ENCODE assay signal across 26 cellular contexts in genomic region chr17:34068506-34069035, GRCh38.
"Had no signal": no experiment of that assay in that cellular context is flagged by ENCODE, and none has a peak within 500 bp of the region (broad histone marks: within the 10 kb centered on the region; RNA-seq: fewer than 3 reads in every experiment).

No MANE protein-coding gene starts in this region.

- H3K9me3 Mint-ChIP-seq: activated T-cell treated with anti-CD3 and anti-CD28 coated beads, Interleukin-2, amount 50 U/mL, for 4 hours; activated T-helper 2 cell treated with anti-CD3 and anti-CD28 coated beads, Interferon-gamma antibody, Interleukin-2, Interleukin-4, amounts not matched to agents 10 μg/mL and 5 μg/mL and 100 μg/mL, durations not matched to agents 14 hours and 24 hours and 36 hours; effector memory CD8-positive, alpha-beta T cell; T-helper 1 cell treated with Interleukin-12 subunit alpha and Interleukin-12 subunit beta and Interleukin-4 antibody, amounts not matched to agents 30 μg/mL and 1 μg/mL, for 36 hours had no signal

- H3K4me3 Mint-ChIP-seq: activated B cell treated with CpG ODN at 0.5 μM for 24 hours; activated CD4-positive, alpha-beta T cell treated with anti-CD3 and anti-CD28 coated beads for 36 hours; activated naive CD8-positive, alpha-beta T cell; activated T-cell treated with anti-CD3 and anti-CD28 coated beads, Interleukin-2, amount 50 U/mL, for 4 hours; effector memory CD8-positive, alpha-beta T cell; naive thymus-derived CD4-positive, alpha-beta T cell; neural progenitor cell; T-helper 1 cell treated with Interleukin-12 subunit alpha and Interleukin-12 subunit beta and Interleukin-4 antibody, amounts not matched to agents 30 μg/mL and 1 μg/mL, for 36 hours; type B pancreatic cell had no signal

- H3K27ac ChIP-seq: adrenal gland, ascending aorta, brain microvascular endothelial cell, dorsolateral prefrontal cortex, heart right ventricle, neural progenitor cell, spleen, thoracic aorta had no signal

- H3K36me3 ChIP-seq: adrenal gland, ascending aorta, brain microvascular endothelial cell, heart right ventricle, neural progenitor cell, spleen, thoracic aorta had no signal

- H3K4me1 ChIP-seq: adrenal gland, ascending aorta, heart right ventricle, neural progenitor cell, spleen had no signal

- H3K9me3 ChIP-seq: adrenal gland, ascending aorta, heart right ventricle, thoracic aorta had no signal

- H3K36me3 Mint-ChIP-seq: activated naive CD8-positive, alpha-beta T cell; naive thymus-derived CD4-positive, alpha-beta T cell; neural progenitor cell; type B pancreatic cell had no signal

- H3K4me1 Mint-ChIP-seq: activated B cell treated with CpG ODN at 0.5 μM for 24 hours; activated CD4-positive, alpha-beta T cell treated with anti-CD3 and anti-CD28 coated beads for 36 hours; naive thymus-derived CD4-positive, alpha-beta T cell; neural progenitor cell had no signal

- H3K27me3 Mint-ChIP-seq: activated B cell treated with CpG ODN at 0.5 μM for 24 hours; activated CD4-positive, alpha-beta T cell treated with anti-CD3 and anti-CD28 coated beads for 36 hours; progenitor cell of endocrine pancreas had no signal

- H3K4me3 ChIP-seq: adrenal gland, ascending aorta, dorsolateral prefrontal cortex, heart right ventricle, lung, neural progenitor cell, spleen, thoracic aorta had no signal

- H3K27me3 ChIP-seq: adrenal gland, ascending aorta, brain microvascular endothelial cell, dorsolateral prefrontal cortex, heart right ventricle, neural progenitor cell, spleen had no signal

- DNase-seq: activated B cell treated with CpG ODN at 0.5 μM for 24 hours; activated CD4-positive, alpha-beta T cell treated with anti-CD3 and anti-CD28 coated beads for 36 hours; activated CD4-positive, alpha-beta T cell treated with anti-CD3 and anti-CD28 coated beads, Interleukin-2, amount 50 U/mL, for 4 hours; activated CD8-positive, alpha-beta memory T cell treated with anti-CD3 and anti-CD28 coated beads, Interleukin-2, amount 50 U/mL, for 48 hours; activated naive CD4-positive, alpha-beta T cell; activated T-cell treated with anti-CD3 and anti-CD28 coated beads, Interleukin-2, amount 50 U/mL, for 4 hours; adrenal gland; brain microvascular endothelial cell; effector memory CD8-positive, alpha-beta T cell; heart right ventricle; naive thymus-derived CD4-positive, alpha-beta T cell; retina; spleen; stimulated activated CD4-positive, alpha-beta T cell treated with anti-CD3 and anti-CD28 coated beads, Interleukin-4, amount 100 ng/mL, for 1 hour; stimulated activated naive CD4-positive, alpha-beta T cell; T1000 had no signal

- H3K27ac Mint-ChIP-seq: activated B cell treated with CpG ODN at 0.5 μM for 24 hours; activated CD4-positive, alpha-beta T cell treated with anti-CD3 and anti-CD28 coated beads for 36 hours; activated naive CD8-positive, alpha-beta T cell; activated T-helper 2 cell treated with anti-CD3 and anti-CD28 coated beads, Interferon-gamma antibody, Interleukin-2, Interleukin-4, amounts not matched to agents 10 μg/mL and 5 μg/mL and 100 μg/mL, durations not matched to agents 14 hours and 24 hours and 36 hours; effector memory CD8-positive, alpha-beta T cell; naive thymus-derived CD4-positive, alpha-beta T cell; neural progenitor cell; progenitor cell of endocrine pancreas; T-helper 1 cell treated with Interleukin-12 subunit alpha and Interleukin-12 subunit beta and Interleukin-4 antibody, amounts not matched to agents 30 μg/mL and 1 μg/mL, for 36 hours; type B pancreatic cell had no signal
